In genomic region chr15:28712270-28712669, GRCh38 we compare ENCODE assay signal across 16 cellular contexts. TPM values are rescaled to one million over a fixed set of nuclear protein-coding genes. Genes with fewer than 3 reads are reported as not detected.
DNase-seq lines count a peak whose midpoint lies in the region; ATAC-seq and TF ChIP-seq lines count a peak whose summit lies in the region.
"Not testable (repeated sequence)": the region's sequence is repeated elsewhere in the genome, so short reads cannot be mapped to it uniquely, and the experiment has no call there.
"Had no signal": no experiment of that assay in that cellular context is flagged by ENCODE, and none has a peak within 500 bp of the region (broad histone marks: within the 10 kb centered on the region; RNA-seq: fewer than 3 reads in every experiment).

TSS of gene GOLGA8M (minus strand) at chr15:28712421. CDS start at chr15:28712323, 98 bp downstream.

- H3K36me3 ChIP-seq in BE2C; Loucy (ENCODE audit: insufficient read depth, low read length); thyroid gland; vagina: not testable (repeated sequence)

- not testable (repeated sequence) for ATAC-seq in WTC11; natural killer cell; natural killer cell treated with Interleukin-12 subunit alpha and Interleukin-12 subunit beta and Interleukin-15 and Interleukin-18, amount 100 ng/mL, for 72 hours; sciatic nerve

- TF ChIP-seq CTCF in BE2C (IDR thresholded peaks at IDR 0.05; ENCODE audit: low read depth, low read length); Loucy (conservative IDR thresholded peaks at IDR 0.05; ENCODE audit: low read length); WTC11 (IDR thresholded peaks at IDR 0.05); natural killer cell (IDR thresholded peaks at IDR 0.05); thyroid gland (IDR thresholded peaks at IDR 0.05); vagina (IDR thresholded peaks at IDR 0.05): not testable (repeated sequence)

- not testable (repeated sequence) for H3K27me3 ChIP-seq in BE2C; Loucy (ENCODE audit: insufficient read depth, low read length, poor library complexity, severe bottlenecking); thyroid gland; vagina

- H3K9me2 ChIP-seq in Loucy (replicated peaks; ENCODE audit: low read depth, low read length): not testable (repeated sequence)

- peak within 1 kb of the TSS; percentile 76 for H3K4me2 ChIP-seq in Loucy (ENCODE audit: low read depth, low read length, poor library complexity, severe bottlenecking)

- not testable (repeated sequence) for H3K27ac Mint-ChIP-seq in WTC11; natural killer cell; natural killer cell treated with Interleukin-12 subunit alpha and Interleukin-12 subunit beta and Interleukin-15 and Interleukin-18, amount 100 ng/mL, for 72 hours

- H3K4me1 Mint-ChIP-seq in WTC11; natural killer cell; natural killer cell treated with Interleukin-12 subunit alpha and Interleukin-12 subunit beta and Interleukin-15 and Interleukin-18, amount 100 ng/mL, for 72 hours (ENCODE audit: low read depth in 2 of 2): not testable (repeated sequence)

- not testable (repeated sequence) for H3F3A ChIP-seq in Loucy (ENCODE audit: low read depth)

- not testable (repeated sequence) for H2AFZ ChIP-seq in Loucy (ENCODE audit: low read length)

- H3K36me3 Mint-ChIP-seq in WTC11; natural killer cell; natural killer cell treated with Interleukin-12 subunit alpha and Interleukin-12 subunit beta and Interleukin-15 and Interleukin-18, amount 100 ng/mL, for 72 hours: not testable (repeated sequence)

- H3K27ac ChIP-seq in thyroid gland, vagina: not testable (repeated sequence)

- not testable (repeated sequence) for H3K4me3 Mint-ChIP-seq in WTC11; natural killer cell; natural killer cell treated with Interleukin-12 subunit alpha and Interleukin-12 subunit beta and Interleukin-15 and Interleukin-18, amount 100 ng/mL, for 72 hours

- H4K20me1 ChIP-seq in Loucy (ENCODE audit: insufficient read depth, low read length, poor library complexity, severe bottlenecking): not testable (repeated sequence)

- H3K27me3 Mint-ChIP-seq in WTC11 (ENCODE audit: low read depth); natural killer cell (ENCODE audit: low read depth in 2 of 2); natural killer cell treated with Interleukin-12 subunit alpha and Interleukin-12 subunit beta and Interleukin-15 and Interleukin-18, amount 100 ng/mL, for 72 hours: not testable (repeated sequence)

- H3K9ac ChIP-seq in Loucy (ENCODE audit: low read depth, low read length, poor library complexity, severe bottlenecking): not testable (repeated sequence)

- TF ChIP-seq POLR2A in thyroid gland (IDR thresholded peaks at IDR 0.05); vagina (IDR thresholded peaks at IDR 0.05): not testable (repeated sequence)

- H3K9me3 Mint-ChIP-seq in WTC11; natural killer cell; natural killer cell treated with Interleukin-12 subunit alpha and Interleukin-12 subunit beta and Interleukin-15 and Interleukin-18, amount 100 ng/mL, for 72 hours: not testable (repeated sequence)

- WGBS in thyroid gland, 2 donors: no CpG with 5 or more reads among the region's 10 CpGs

- CTCF ChIA-PET in WTC11 (lab: Charles Lee): not testable (repeated sequence)

- intact Hi-C loops in natural killer cell (cut with micrococcal nuclease); sciatic nerve (cut with DNase I); thyroid gland (cut with DNase I); vagina (cut with DNase I): not testable (repeated sequence)

- POLR2A ChIA-PET in WTC11 (lab: Charles Lee): not testable (repeated sequence)

- peaks cover 56% of the 10 kb centered on the region for H3K79me2 ChIP-seq in Loucy (ENCODE audit: insufficient read depth, low read length)

- DNase-seq in BE2C (peak; percentile 66), WTC11 (ENCODE audit: low spot score) (peak; percentile 53)
- DNase-seq in natural killer cell; natural killer cell treated with Interleukin-12 subunit alpha and Interleukin-12 subunit beta and Interleukin-15 and Interleukin-18, amount 100 ng/mL, for 72 hours (ENCODE audit: low spot score); sciatic nerve (ENCODE audit: low spot score); thyroid gland; vagina (ENCODE audit: extremely low spot score in 2 of 2): not testable (repeated sequence)

- not testable (repeated sequence) for H3K4me3 ChIP-seq in BE2C (ENCODE audit: low read depth, low read length); thyroid gland (replicated peaks in 1 of 3); vagina
- H3K4me3 ChIP-seq in Loucy (ENCODE audit: low read length, poor library complexity, severe bottlenecking): peak within 1 kb of the TSS; percentile 78

- not testable (repeated sequence) for H3K9me3 ChIP-seq in BE2C; Loucy (ENCODE audit: insufficient read depth, low read depth, low read length); thyroid gland; vagina

- not testable (repeated sequence) for H3K4me1 ChIP-seq in BE2C; Loucy (ENCODE audit: insufficient read depth, low read length, poor library complexity, severe bottlenecking); thyroid gland; vagina

RNA-seq across cellular contexts. Expression of gene GOLGA8M, which starts in this region (rescaled TPM):
- polyA plus RNA-seq in BE2C (2012; ENCODE audit: insufficient read depth, insufficient read length, low read depth): not detected
- total RNA-seq in WTC11 (2021): 0.39 TPM in 1 of 3 replicates, not detected in the others
- total RNA-seq in natural killer cell: 10 to 100 TPM; 10.2 to 24.6 (median 11.7) TPM
- 10 to 100 TPM; 21.3 to 33.1 TPM for total RNA-seq in natural killer cell treated with Interleukin-12 subunit alpha and Interleukin-12 subunit beta and Interleukin-15 and Interleukin-18, amount 100 ng/mL, for 72 hours
- 16.0 TPM for total RNA-seq in sciatic nerve
- 10 to 100 TPM in 3 of 4 donors, 1 to 10 TPM in 1; 7.9 to 53.2 (median 32.0) TPM for total RNA-seq in thyroid gland
- 10.8 TPM for total RNA-seq in vagina
- total RNA-seq: A673, Caco-2, Calu3, Daoy had no signal
- polyA plus RNA-seq: CD14-positive monocyte; CD4-positive, alpha-beta memory T cell; CD4-positive, CD25-positive, alpha-beta regulatory T cell; CD8-positive, alpha-beta memory T cell had no signal

Comparison
In these comparisons a context has a peak if more than half of its experiments do, and no peak if none do; other contexts are left out.
1. Peak in DNase-seq in WTC11; RNA of the gene not detected or under 1 TPM.